In genomic region chr2:85435220-85435958, GRCh38 we compare ENCODE assay signal across 2 cellular contexts.
A peak's percentile ranks its signal among the peaks of the same experiment; 100 is the strongest.
TF ChIP-seq lines count a peak whose summit lies in the region.

No MANE protein-coding gene starts in this region.

TF ChIP-seq in HCT116, 20 proteins besides CTCF, POLR2A, EP300 and RAD21:
- TF ChIP-seq POLR2AphosphoS5 (IDR thresholded peaks at IDR 0.05; ENCODE audit: low read depth, low read length) (no peak), CBX3 (IDR thresholded peaks at IDR 0.05; ENCODE audit: low read depth) (no peak), REST (IDR thresholded peaks at IDR 0.05; ENCODE audit: low read depth) (no peak), ZBTB33 (IDR thresholded peaks at IDR 0.05; ENCODE audit: extremely low read depth, insufficient replicate concordance, low read length) (no peak), SIN3A (IDR thresholded peaks at IDR 0.05; ENCODE audit: low read depth) (no peak), EZH2phosphoT487 (IDR thresholded peaks at IDR 0.05; ENCODE audit: borderline replicate concordance) (no peak), ELF1 (IDR thresholded peaks at IDR 0.05; ENCODE audit: borderline replicate concordance, low read depth) (no peak)

TF ChIP-seq in K562, 482 proteins besides CTCF, POLR2A, EP300 and RAD21:
- TF ChIP-seq C11orf30 (IDR thresholded peaks at IDR 0.05; ENCODE audit: low read depth), result peak; percentile 75
- peak; percentile 48; the same call in 1 of the 2 replicates for TF ChIP-seq MAFG (tag; conservative IDR thresholded peaks at IDR 0.05)
- peak; percentile 79 for TF ChIP-seq ZNF316 (IDR thresholded peaks at IDR 0.05)
- TF ChIP-seq ZNF398 (CRISPR knock-in tag; IDR thresholded peaks at IDR 0.05), result no peak
- no peak for TF ChIP-seq BRCA1 (IDR thresholded peaks at IDR 0.05)
- no peak for TF ChIP-seq BRCA1 (CRISPR knock-in tag; IDR thresholded peaks at IDR 0.05)
- TF ChIP-seq MAFF (IDR thresholded peaks at IDR 0.05; ENCODE audit: low read length), result 0 out of 2 replicates have a peak, but pooled peaks have one; percentile 20
- peak; percentile 46 for TF ChIP-seq MAFK (IDR thresholded peaks at IDR 0.05; ENCODE audit: low read length)
- no peak for TF ChIP-seq ZNF217 (CRISPR knock-in tag; IDR thresholded peaks at IDR 0.05)
- no peak for TF ChIP-seq NR2F6 (CRISPR knock-in tag; IDR thresholded peaks at IDR 0.05)
- no peak for TF ChIP-seq ZKSCAN3 (CRISPR knock-in tag; IDR thresholded peaks at IDR 0.05)
